ENCODE assay signal across 1 cellular context in the genomic region with DNA sequence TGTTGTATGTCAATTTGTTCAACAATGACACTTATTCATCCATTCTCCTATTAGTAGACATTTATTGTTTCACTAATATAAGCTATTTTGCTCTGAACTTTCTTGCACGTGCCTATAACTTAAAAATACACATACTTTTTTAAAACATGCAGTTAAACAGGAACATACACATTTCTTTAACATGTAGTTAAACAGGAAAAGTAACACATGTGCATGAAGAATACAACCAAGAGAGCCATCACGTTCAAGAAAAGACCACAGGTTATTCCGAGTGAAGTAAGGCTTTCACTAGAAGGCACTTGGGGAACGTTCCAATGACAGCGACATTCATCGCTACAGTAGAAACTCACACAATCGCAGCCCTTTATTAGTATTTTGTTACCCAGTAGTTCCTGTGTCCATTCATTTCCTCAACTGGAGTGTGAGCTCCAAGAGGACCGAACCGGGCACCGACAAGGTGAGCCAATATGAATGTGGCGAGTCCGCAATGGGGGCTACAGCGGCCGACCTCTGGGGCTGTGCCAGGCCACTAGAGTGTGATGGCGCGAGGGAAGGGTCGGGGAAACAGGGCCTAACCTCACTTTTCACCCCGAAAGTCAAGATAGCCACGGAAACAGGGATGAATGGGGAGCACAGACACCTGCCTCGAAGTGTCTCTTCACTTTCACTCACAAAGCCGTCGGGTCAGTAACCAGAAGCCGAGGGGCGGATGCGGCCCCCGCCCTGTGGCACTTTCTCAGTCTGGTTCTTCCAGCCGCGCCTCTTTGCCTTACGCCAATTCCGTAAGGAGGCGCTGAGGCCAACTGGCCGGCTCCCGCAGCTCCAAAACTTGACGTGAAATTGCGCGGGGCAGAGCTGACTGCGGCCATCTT.
TF ChIP-seq lines count a peak whose summit lies in the region.

No MANE protein-coding gene starts in this region.

TF ChIP-seq in SK-N-SH, 30 proteins besides CTCF, POLR2A, EP300 and RAD21 (continued from another document):
- TF ChIP-seq MXI1 (IDR thresholded peaks at IDR 0.05; ENCODE audit: low read depth, low read length) (peak; percentile 67), RCOR1 (IDR thresholded peaks at IDR 0.05; ENCODE audit: low read length) (0 out of 2 replicates have a peak, but pooled peaks have one; percentile 4), EZH2phosphoT487 (IDR thresholded peaks at IDR 0.05; ENCODE audit: borderline replicate concordance, low read depth) (no peak), RXRA (IDR thresholded peaks at IDR 0.05; ENCODE audit: borderline replicate concordance, low read depth) (no peak)
- TF ChIP-seq, protein P1, sequence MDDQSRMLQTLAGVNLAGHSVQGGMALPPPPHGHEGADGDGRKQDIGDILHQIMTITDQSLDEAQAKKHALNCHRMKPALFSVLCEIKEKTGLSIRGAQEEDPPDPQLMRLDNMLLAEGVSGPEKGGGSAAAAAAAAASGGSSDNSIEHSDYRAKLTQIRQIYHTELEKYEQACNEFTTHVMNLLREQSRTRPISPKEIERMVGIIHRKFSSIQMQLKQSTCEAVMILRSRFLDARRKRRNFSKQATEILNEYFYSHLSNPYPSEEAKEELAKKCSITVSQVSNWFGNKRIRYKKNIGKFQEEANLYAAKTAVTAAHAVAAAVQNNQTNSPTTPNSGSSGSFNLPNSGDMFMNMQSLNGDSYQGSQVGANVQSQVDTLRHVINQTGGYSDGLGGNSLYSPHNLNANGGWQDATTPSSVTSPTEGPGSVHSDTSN (IDR thresholded peaks at IDR 0.05): peak; percentile 20; the same call in 1 of the 2 replicates
- TF ChIP-seq, protein P2, sequence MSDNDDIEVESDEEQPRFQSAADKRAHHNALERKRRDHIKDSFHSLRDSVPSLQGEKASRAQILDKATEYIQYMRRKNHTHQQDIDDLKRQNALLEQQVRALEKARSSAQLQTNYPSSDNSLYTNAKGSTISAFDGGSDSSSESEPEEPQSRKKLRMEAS (IDR thresholded peaks at IDR 0.05; ENCODE audit: low read depth): no peak
- TF ChIP-seq, protein P3, sequence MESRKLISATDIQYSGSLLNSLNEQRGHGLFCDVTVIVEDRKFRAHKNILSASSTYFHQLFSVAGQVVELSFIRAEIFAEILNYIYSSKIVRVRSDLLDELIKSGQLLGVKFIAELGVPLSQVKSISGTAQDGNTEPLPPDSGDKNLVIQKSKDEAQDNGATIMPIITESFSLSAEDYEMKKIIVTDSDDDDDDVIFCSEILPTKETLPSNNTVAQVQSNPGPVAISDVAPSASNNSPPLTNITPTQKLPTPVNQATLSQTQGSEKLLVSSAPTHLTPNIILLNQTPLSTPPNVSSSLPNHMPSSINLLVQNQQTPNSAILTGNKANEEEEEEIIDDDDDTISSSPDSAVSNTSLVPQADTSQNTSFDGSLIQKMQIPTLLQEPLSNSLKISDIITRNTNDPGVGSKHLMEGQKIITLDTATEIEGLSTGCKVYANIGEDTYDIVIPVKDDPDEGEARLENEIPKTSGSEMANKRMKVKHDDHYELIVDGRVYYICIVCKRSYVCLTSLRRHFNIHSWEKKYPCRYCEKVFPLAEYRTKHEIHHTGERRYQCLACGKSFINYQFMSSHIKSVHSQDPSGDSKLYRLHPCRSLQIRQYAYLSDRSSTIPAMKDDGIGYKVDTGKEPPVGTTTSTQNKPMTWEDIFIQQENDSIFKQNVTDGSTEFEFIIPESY (IDR thresholded peaks at IDR 0.05; ENCODE audit: borderline replicate concordance, low read depth): no peak
